In genomic region chr2:41197781-41198180, GRCh38 we compare ENCODE assay signal across 19 cellular contexts.
DNase-seq lines count a peak whose midpoint lies in the region; ATAC-seq and TF ChIP-seq lines count a peak whose summit lies in the region.
"Had no signal": no experiment of that assay in that cellular context is flagged by ENCODE, and none has a peak within 500 bp of the region (broad histone marks: within the 10 kb centered on the region; RNA-seq: fewer than 3 reads in every experiment).

No MANE protein-coding gene starts in this region.

- intact Hi-C loops in A673 (cut with micrococcal nuclease; ENCODE audit: unreplicated experiment), result no loop called here

- DNase-seq in A673 (ENCODE audit: low spot score) (peak; percentile 1), M059J (ENCODE audit: low read depth) (peak; percentile 4), astrocyte of the cerebellum (ENCODE audit: low read depth) (peak; percentile 9), iPS-NIHi11 (ENCODE audit: low spot score) (peak; percentile 7), superior temporal gyrus (ENCODE audit: extremely low spot score) (no peak), middle frontal gyrus (ENCODE audit: extremely low spot score, low spot score) (no peak), GM20000 (ENCODE audit: low spot score) (no peak)
- DNase-seq: activated CD4-positive, alpha-beta T cell treated with anti-CD3 and anti-CD28 coated beads for 36 hours; C1 segment of cervical spinal cord; Caco-2; caudate nucleus; DND-41; NCI-H1105 treated with DMSO at 0.1 percent for 48 hours; NCI-H510A treated with DMSO at 0.1 percent for 48 hours; small intestine; stimulated activated CD4-positive, alpha-beta T cell treated with anti-CD3 and anti-CD28 coated beads, Interleukin-2, amount 100 ng/mL, for 48 hours had no signal

- no peaks in the 10 kb centered on the region for H3K36me3 ChIP-seq in A673 (ENCODE audit: insufficient read depth, low read length, poor library complexity, severe bottlenecking)

- peaks cover 5% of the 10 kb centered on the region for H3K27me3 ChIP-seq in A673 (replicated peaks; ENCODE audit: insufficient read depth, low read depth, low read length, poor library complexity)

- H3K9me3 ChIP-seq in A673 (ENCODE audit: low read depth, low read length, poor library complexity, severe bottlenecking), result no peaks in the 10 kb centered on the region
- H3K9me3 ChIP-seq: Caco-2 had no signal

- no peak overlapping the region for H3K27ac ChIP-seq in A673 (ENCODE audit: low read depth, low read length, poor library complexity, severe bottlenecking)
- H3K27ac ChIP-seq: HL-60 had no signal

- in situ Hi-C loops in astrocyte of the cerebellum (cut with HindIII; ENCODE audit: low sequenced_read_pairs), result no loop called here

- CTCF ChIA-PET in A673 (lab: Charles Lee), result interaction anchor here (0.8 kb wide), 1 partner anchor 14 kb away, joined by 3 read pairs; no protein-coding TSS in a partner anchor

- no peak for TF ChIP-seq CTCF in A673 (conservative IDR thresholded peaks at IDR 0.05; ENCODE audit: low read depth, low read length)
- TF ChIP-seq CTCF in astrocyte of the cerebellum (IDR thresholded peaks at IDR 0.05; ENCODE audit: low read depth, low read length, missing control alignments), result no peak
- no peak for TF ChIP-seq CTCF in GM20000 (IDR thresholded peaks at IDR 0.05; ENCODE audit: extremely low read depth, missing control alignments)

- H3K4me3 ChIP-seq in A673 (ENCODE audit: low read depth, low read length, poor library complexity, severe bottlenecking) (no peak overlapping the region), astrocyte of the cerebellum (ENCODE audit: low read depth, low read length) (no peak overlapping the region)

- no TSS peak for BruUV-seq in A673 (replicated peaks; lab: Mats Ljungman, UMichigan)

- ATAC-seq in HG02840 (IDR thresholded peaks at IDR 0.05; ENCODE audit: low FRiP score, unreplicated experiment), result no peak
- ATAC-seq: activated CD4-positive, alpha-beta T cell treated with anti-CD3 and anti-CD28 coated beads for 36 hours; stimulated activated memory B cell treated with anti-CD40 and anti-IgM and Interleukin-4, amounts not matched to agents 10 μg/mL and 1 μg/mL and 100 μg/mL, for 72 hours had no signal

- no peaks in the 10 kb centered on the region for H3K4me1 ChIP-seq in A673 (ENCODE audit: insufficient read depth, low read length, poor library complexity, severe bottlenecking)
- H3K4me1 ChIP-seq: Caco-2 had no signal

- POLR2A ChIA-PET in A673 (lab: Charles Lee; ENCODE audit: low non-redundant PET), result no interaction called here

Comparison
In these comparisons a context has a peak if more than half of its experiments do, and no peak if none do; other contexts are left out.
1. DNase-seq: peak in A673 (single experiment), M059J (single experiment), astrocyte of the cerebellum (single experiment) and iPS-NIHi11 (single experiment); none in superior temporal gyrus (single experiment), middle frontal gyrus (single experiment) and GM20000 (single experiment).